Comparison of ENCODE assay signal across 7 cellular contexts in the genomic region with DNA sequence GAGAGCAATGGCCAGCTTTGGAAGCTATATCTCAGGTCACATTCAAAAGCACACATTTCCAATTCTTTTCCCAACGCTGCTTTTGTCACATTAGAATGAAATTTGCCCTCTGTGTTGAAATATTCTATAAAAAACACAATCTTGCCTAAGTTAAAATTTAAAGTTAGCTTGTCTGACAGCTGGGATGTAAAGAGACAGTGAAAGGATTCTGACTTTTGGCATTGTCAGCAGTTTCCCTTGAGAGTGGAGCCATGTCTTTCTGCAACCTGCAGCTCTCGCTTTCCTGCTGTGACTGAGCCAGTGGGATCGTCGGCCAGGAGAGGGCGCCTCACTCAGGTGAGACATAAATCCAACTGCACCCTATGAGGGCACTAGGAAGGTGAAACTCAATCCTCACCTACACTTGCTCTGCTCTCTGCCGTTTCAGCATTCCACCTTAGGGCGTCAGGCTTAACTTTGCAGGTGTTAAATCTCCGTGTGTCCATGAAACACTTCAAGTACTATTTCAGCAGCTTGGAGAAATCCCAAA.
DNase-seq lines count a peak whose midpoint lies in the region; ATAC-seq and TF ChIP-seq lines count a peak whose summit lies in the region.
"Not testable (repeated sequence)": the region's sequence is repeated elsewhere in the genome, so short reads cannot be mapped to it uniquely, and the experiment has no call there.

No MANE protein-coding gene starts in this region.

- not testable (repeated sequence) for ATAC-seq in DND-41 (ENCODE audit: insufficient read depth, low read depth); left lobe of liver

- H3K27ac Mint-ChIP-seq in activated naive CD4-positive, alpha-beta T cell treated with anti-CD3 and anti-CD28 coated beads for 36 hours = not testable (repeated sequence)

- H3K9me3 Mint-ChIP-seq in activated naive CD4-positive, alpha-beta T cell treated with anti-CD3 and anti-CD28 coated beads for 36 hours = not testable (repeated sequence)

- not testable (repeated sequence) for H3K4me3 Mint-ChIP-seq in activated naive CD4-positive, alpha-beta T cell treated with anti-CD3 and anti-CD28 coated beads for 36 hours

- not testable (repeated sequence) for H2AFZ ChIP-seq in DND-41 (ENCODE audit: low read depth, low read length)

- H3K4me1 ChIP-seq in DND-41 (ENCODE audit: insufficient read depth, low read length) = not testable (repeated sequence)

- not testable (repeated sequence) for H3K4me3 ChIP-seq in DND-41 (ENCODE audit: low read depth in 1 of 2, low read length in 2 of 2)

- H3K27ac ChIP-seq in DND-41 (ENCODE audit: low read length) = not testable (repeated sequence)

- peak; percentile 23 for TF ChIP-seq CTCF in DND-41 (IDR thresholded peaks at IDR 0.05; ENCODE audit: borderline replicate concordance, extremely low read depth, low read length, poor library complexity, severe bottlenecking)

- not testable (repeated sequence) for H3K9ac ChIP-seq in DND-41 (ENCODE audit: low read depth, low read length)

- not testable (repeated sequence) for H3K79me2 ChIP-seq in DND-41 (ENCODE audit: insufficient read depth, low read length)

- not testable (repeated sequence) for H3K27me3 Mint-ChIP-seq in activated naive CD4-positive, alpha-beta T cell treated with anti-CD3 and anti-CD28 coated beads for 36 hours (ENCODE audit: low read depth)

- CTCF ChIA-PET in activated naive CD4-positive, alpha-beta T cell treated with anti-CD3 and anti-CD28 coated beads for 36 hours (lab: Charles Lee) = not testable (repeated sequence)

- DNase-seq in DND-41 (peak; percentile 4), NAMALWA (ENCODE audit: low spot score) (peak; percentile 16), SIG-M5 treated with dmso at 0.1 percent for 504 hours (lab: John Stamatoyannopoulos, UW; ENCODE audit: unreplicated experiment) (peak; percentile 4), left lobe of liver (ENCODE audit: low spot score) (peak; percentile 59)
- peak; percentile 2 to 6 for DNase-seq in activated CD4-positive, alpha-beta T cell treated with anti-CD3 and anti-CD28 coated beads, Interleukin-2, amount 50 U/mL, for 4 hours
- peak; percentile 65 for DNase-seq in activated naive CD4-positive, alpha-beta T cell treated with anti-CD3 and anti-CD28 coated beads for 36 hours
- peak; percentile 27 to 55 for DNase-seq in stimulated activated CD4-positive, alpha-beta T cell treated with anti-CD3 and anti-CD28 coated beads, Interleukin-2, amount 100 ng/mL, for 24 hours

- intact Hi-C loops in activated naive CD4-positive, alpha-beta T cell treated with anti-CD3 and anti-CD28 coated beads for 36 hours (cut with micrococcal nuclease) = not testable (repeated sequence)

- H3K4me1 Mint-ChIP-seq in activated naive CD4-positive, alpha-beta T cell treated with anti-CD3 and anti-CD28 coated beads for 36 hours (ENCODE audit: low read depth) = not testable (repeated sequence)

- not testable (repeated sequence) for H3K4me2 ChIP-seq in DND-41 (ENCODE audit: insufficient read depth, low read length)

- H3K36me3 Mint-ChIP-seq in activated naive CD4-positive, alpha-beta T cell treated with anti-CD3 and anti-CD28 coated beads for 36 hours (ENCODE audit: low read depth) = not testable (repeated sequence)

- not testable (repeated sequence) for H4K20me1 ChIP-seq in DND-41 (ENCODE audit: insufficient read depth, low read length)

- H3K9me3 ChIP-seq in DND-41 (ENCODE audit: insufficient read depth, low read length, severe bottlenecking) = not testable (repeated sequence)

- H3K27me3 ChIP-seq in DND-41 (ENCODE audit: insufficient read depth, low read length, poor library complexity) = not testable (repeated sequence)

- not testable (repeated sequence) for H3K36me3 ChIP-seq in DND-41 (ENCODE audit: insufficient read depth, low read length)

Comparison
In these comparisons a context has a peak if more than half of its experiments do, and no peak if none do; other contexts are left out.
1. DNase-seq: peak in every context shown above with its lines; median percentile 65 in activated naive CD4-positive, alpha-beta T cell treated with anti-CD3 and anti-CD28 coated beads for 36 hours; 59 in left lobe of liver; 41 in stimulated activated CD4-positive, alpha-beta T cell treated with anti-CD3 and anti-CD28 coated beads, Interleukin-2, amount 100 ng/mL, for 24 hours; 16 in NAMALWA; 4 in DND-41; 4 in SIG-M5 treated with dmso at 0.1 percent for 504 hours; 4 in activated CD4-positive, alpha-beta T cell treated with anti-CD3 and anti-CD28 coated beads, Interleukin-2, amount 50 U/mL, for 4 hours.